1 cellular context compared by ENCODE assay signal in genomic region chr12:107386569-107386968, GRCh38.
TF ChIP-seq lines count a peak whose summit lies in the region.

No MANE protein-coding gene starts in this region.

TF ChIP-seq in SK-N-SH, 30 proteins besides CTCF, POLR2A, EP300 and RAD21 (continued from another document):
- TF ChIP-seq RXRA (IDR thresholded peaks at IDR 0.05; ENCODE audit: borderline replicate concordance, low read depth), result no peak
- no peak for TF ChIP-seq MEF2A (IDR thresholded peaks at IDR 0.05; ENCODE audit: borderline replicate concordance, low read depth)
- no peak for TF ChIP-seq NRF1 (IDR thresholded peaks at IDR 0.05; ENCODE audit: low read depth, low read length)
- no peak for TF ChIP-seq CHD2 (IDR thresholded peaks at IDR 0.05; ENCODE audit: low read length, partially characterized antibody)
- TF ChIP-seq GATA2 (CRISPR knock-in tag; IDR thresholded peaks at IDR 0.05), result no peak
- no peak for TF ChIP-seq FOXM1 (IDR thresholded peaks at IDR 0.05; ENCODE audit: low read depth)
- TF ChIP-seq IRF3 (IDR thresholded peaks at IDR 0.05; ENCODE audit: low read depth, low read length), result no peak
- TF ChIP-seq TEAD4 (IDR thresholded peaks at IDR 0.05; ENCODE audit: borderline replicate concordance, insufficient read depth), result no peak
